ENCODE assay signal across 9 cellular contexts in genomic region chr11:61357233-61357893, GRCh38. TPM values are rescaled to one million over a fixed set of nuclear protein-coding genes. Genes with fewer than 3 reads are reported as not detected.
DNase-seq lines count a peak whose midpoint lies in the region; ATAC-seq and TF ChIP-seq lines count a peak whose summit lies in the region.
"Had no signal": no experiment of that assay in that cellular context is flagged by ENCODE, and none has a peak within 500 bp of the region (broad histone marks: within the 10 kb centered on the region; RNA-seq: fewer than 3 reads in every experiment).

No MANE protein-coding gene starts in this region.

- H3K27ac ChIP-seq in RWPE1: peak overlapping the region; percentile 35
- H3K27ac ChIP-seq in psoas muscle: no peak overlapping the region

- peaks cover 0 to 31% of the 10 kb centered on the region in 2 donors for H3K36me3 ChIP-seq in psoas muscle (ENCODE audit: insufficient read depth in 1 of 2, low read depth in 1 of 2)

- H3K4me3 Mint-ChIP-seq in activated T-cell treated with anti-CD3 and anti-CD28 coated beads, Interleukin-2, amount 50 U/mL, for 24 hours: no peak overlapping the region
- H3K4me3 Mint-ChIP-seq in activated T-cell treated with anti-CD3 and anti-CD28 coated beads, Interleukin-2, amount 50 U/mL, for 4 hours: no peak overlapping the region
- H3K4me3 Mint-ChIP-seq in type B pancreatic cell: peak overlapping the region; percentile 31

- CTCF ChIA-PET in RWPE1 (lab: Yijun Ruan, JAX): interaction anchor here (1.0 to 1.3 kb wide), 3 partner anchors 21 to 28 kb away, joined by 4 to 6 read pairs (median 5); no protein-coding TSS in a partner anchor

- 89 to 91% (median 91%) methylated on average over 9 of the region's 9 CpGs for WGBS in psoas muscle, 3 donors

- H3K4me3 ChIP-seq in foreskin fibroblast (ENCODE audit: low read depth in 1 of 2, low read length in 2 of 2) (no peak overlapping the region), psoas muscle (no peak overlapping the region)

- TF ChIP-seq CTCF in RWPE1 (conservative IDR thresholded peaks at IDR 0.05; ENCODE audit: low read depth) (no peak), type B pancreatic cell (conservative IDR thresholded peaks at IDR 0.05) (no peak), foreskin fibroblast (IDR thresholded peaks at IDR 0.05; ENCODE audit: low read depth, low read length) (no peak), psoas muscle (IDR thresholded peaks at IDR 0.05) (no peak)

- peak overlapping the region; percentile 56 for H3K27ac Mint-ChIP-seq in activated T-cell treated with anti-CD3 and anti-CD28 coated beads, Interleukin-2, amount 50 U/mL, for 24 hours
- H3K27ac Mint-ChIP-seq in type B pancreatic cell: no peak overlapping the region

- no peak for DNase-seq in activated T-cell treated with anti-CD3 and anti-CD28 coated beads, Interleukin-2, amount 50 U/mL, for 24 hours
- no peak for DNase-seq in activated T-cell treated with anti-CD3 and anti-CD28 coated beads, Interleukin-2, amount 50 U/mL, for 4 hours
- DNase-seq in RWPE1 (ENCODE audit: low spot score) (no peak), type B pancreatic cell (ENCODE audit: extremely low spot score, unreplicated experiment) (no peak), foreskin fibroblast (no peak), NCI-H446 treated with DMSO at 0.1 percent for 48 hours (lab: John Stamatoyannopoulos, UW) (no peak), psoas muscle (no peak)
- DNase-seq: PC-3 had no signal

- no peaks in the 10 kb centered on the region for H3K9me3 ChIP-seq in psoas muscle

- H3K27me3 Mint-ChIP-seq in activated T-cell treated with anti-CD3 and anti-CD28 coated beads, Interleukin-2, amount 50 U/mL, for 24 hours: no peaks in the 10 kb centered on the region
- no peaks in the 10 kb centered on the region for H3K27me3 Mint-ChIP-seq in activated T-cell treated with anti-CD3 and anti-CD28 coated beads, Interleukin-2, amount 50 U/mL, for 4 hours (ENCODE audit: low read depth)
- no peaks in the 10 kb centered on the region for H3K27me3 Mint-ChIP-seq in type B pancreatic cell

- ATAC-seq in activated T-cell treated with anti-CD3 and anti-CD28 coated beads, Interleukin-2, amount 50 U/mL, for 4 hours: no peak
- peak; percentile 39 for ATAC-seq in HG03025 (IDR thresholded peaks at IDR 0.05; ENCODE audit: low FRiP score, unreplicated experiment)
- ATAC-seq in psoas muscle: no peak
- ATAC-seq: PC-3 had no signal

- peaks cover 28% of the 10 kb centered on the region for H3K4me1 Mint-ChIP-seq in activated T-cell treated with anti-CD3 and anti-CD28 coated beads, Interleukin-2, amount 50 U/mL, for 24 hours (ENCODE audit: low read depth)
- H3K4me1 Mint-ChIP-seq in activated T-cell treated with anti-CD3 and anti-CD28 coated beads, Interleukin-2, amount 50 U/mL, for 4 hours (ENCODE audit: low read depth): peaks cover 31% of the 10 kb centered on the region
- H3K4me1 Mint-ChIP-seq in type B pancreatic cell (ENCODE audit: unreplicated experiment): peaks cover 15% of the 10 kb centered on the region

- intact Hi-C loops in psoas muscle (cut with DNase I): no loop called here

- POLR2A ChIA-PET in RWPE1 (lab: Yijun Ruan, JAX; ENCODE audit: low non-redundant PET): no interaction called here

- H3K36me3 Mint-ChIP-seq in activated T-cell treated with anti-CD3 and anti-CD28 coated beads, Interleukin-2, amount 50 U/mL, for 24 hours (ENCODE audit: low read depth): peaks cover 56% of the 10 kb centered on the region
- H3K36me3 Mint-ChIP-seq in activated T-cell treated with anti-CD3 and anti-CD28 coated beads, Interleukin-2, amount 50 U/mL, for 4 hours (ENCODE audit: insufficient read depth): peaks cover 13% of the 10 kb centered on the region
- peaks cover 13% of the 10 kb centered on the region for H3K36me3 Mint-ChIP-seq in type B pancreatic cell

- peaks cover 11% of the 10 kb centered on the region for H3K4me1 ChIP-seq in psoas muscle

- H3K27me3 ChIP-seq in psoas muscle (ENCODE audit: insufficient read depth in 3 of 3, low read length in 2 of 3): no peaks in the 10 kb centered on the region

- H3K9me3 Mint-ChIP-seq in activated T-cell treated with anti-CD3 and anti-CD28 coated beads, Interleukin-2, amount 50 U/mL, for 24 hours: no peaks in the 10 kb centered on the region
- H3K9me3 Mint-ChIP-seq in activated T-cell treated with anti-CD3 and anti-CD28 coated beads, Interleukin-2, amount 50 U/mL, for 4 hours: no peaks in the 10 kb centered on the region
- H3K9me3 Mint-ChIP-seq in type B pancreatic cell: no peaks in the 10 kb centered on the region

RNA-seq across cellular contexts. Expression of gene CYB561A3, which starts 4.3 kb away (rescaled TPM):
- 10 to 100 TPM; 28.8 to 35.2 (median 33.3) TPM for total RNA-seq in activated T-cell treated with anti-CD3 and anti-CD28 coated beads, Interleukin-2, amount 50 U/mL, for 4 hours
- total RNA-seq in type B pancreatic cell (ENCODE audit: low replicate concordance) (34.9 and 35.0 TPM in 2 replicates), psoas muscle (10 to 100 TPM; 10.3 to 20.6 (median 17.5) TPM)
- polyA plus RNA-seq in psoas muscle: 10 to 100 TPM in 2 of 3 donors, 1 to 10 TPM in 1; 7.7 to 25.1 (median 12.1) TPM

RNA-seq across cellular contexts. Expression of gene TMEM138, which starts 4.8 kb away (rescaled TPM):
- total RNA-seq in activated T-cell treated with anti-CD3 and anti-CD28 coated beads, Interleukin-2, amount 50 U/mL, for 4 hours: 10 to 100 TPM; 74.2 to 91.5 (median 81.2) TPM
- 35.3 and 54.5 TPM in 2 replicates for total RNA-seq in type B pancreatic cell (ENCODE audit: low replicate concordance)
- total RNA-seq in psoas muscle: 10 to 100 TPM; 12.9 to 28.9 (median 21.0) TPM
- polyA plus RNA-seq in psoas muscle: 10 to 100 TPM; 25.2 to 37.0 (median 31.5) TPM

RNA-seq across cellular contexts. Expression of gene TKFC, which starts 24.3 kb away (rescaled TPM):
- total RNA-seq in activated T-cell treated with anti-CD3 and anti-CD28 coated beads, Interleukin-2, amount 50 U/mL, for 4 hours: 10 to 100 TPM; 50.8 to 51.4 (median 51.1) TPM
- total RNA-seq in type B pancreatic cell (ENCODE audit: low replicate concordance) (66.9 and 72.6 TPM in 2 replicates), psoas muscle (10 to 100 TPM; 10.9 to 30.4 (median 16.5) TPM)
- 10 to 100 TPM in 1 of 3 donors, 1 to 10 TPM in 2; 7.2 to 17.6 (median 7.5) TPM for polyA plus RNA-seq in psoas muscle

RNA-seq across cellular contexts. Expression of gene DDB1, which starts 24.5 kb away (rescaled TPM):
- total RNA-seq in activated T-cell treated with anti-CD3 and anti-CD28 coated beads, Interleukin-2, amount 50 U/mL, for 4 hours: 100 to 1,000 TPM; 313 to 358 (median 327) TPM
- total RNA-seq in type B pancreatic cell (ENCODE audit: low replicate concordance) (234 and 279 TPM in 2 replicates), psoas muscle (100 to 1,000 TPM; 156 to 187 (median 175) TPM)
- polyA plus RNA-seq in psoas muscle: 100 to 1,000 TPM; 111 to 161 (median 131) TPM

RNA-seq across cellular contexts. Expression of gene TMEM216, which starts 35.0 kb away (rescaled TPM):
- 10 to 100 TPM; 12.0 to 15.3 (median 14.0) TPM for total RNA-seq in activated T-cell treated with anti-CD3 and anti-CD28 coated beads, Interleukin-2, amount 50 U/mL, for 4 hours
- total RNA-seq in type B pancreatic cell (ENCODE audit: low replicate concordance) (14.8 and 19.9 TPM in 2 replicates), psoas muscle (1 to 10 TPM; 3.5 to 6.4 (median 4.8) TPM)
- polyA plus RNA-seq in psoas muscle: 10 to 100 TPM in 2 of 3 donors, 1 to 10 TPM in 1; 5.6 to 18.0 (median 10.8) TPM
